In the genomic region with DNA sequence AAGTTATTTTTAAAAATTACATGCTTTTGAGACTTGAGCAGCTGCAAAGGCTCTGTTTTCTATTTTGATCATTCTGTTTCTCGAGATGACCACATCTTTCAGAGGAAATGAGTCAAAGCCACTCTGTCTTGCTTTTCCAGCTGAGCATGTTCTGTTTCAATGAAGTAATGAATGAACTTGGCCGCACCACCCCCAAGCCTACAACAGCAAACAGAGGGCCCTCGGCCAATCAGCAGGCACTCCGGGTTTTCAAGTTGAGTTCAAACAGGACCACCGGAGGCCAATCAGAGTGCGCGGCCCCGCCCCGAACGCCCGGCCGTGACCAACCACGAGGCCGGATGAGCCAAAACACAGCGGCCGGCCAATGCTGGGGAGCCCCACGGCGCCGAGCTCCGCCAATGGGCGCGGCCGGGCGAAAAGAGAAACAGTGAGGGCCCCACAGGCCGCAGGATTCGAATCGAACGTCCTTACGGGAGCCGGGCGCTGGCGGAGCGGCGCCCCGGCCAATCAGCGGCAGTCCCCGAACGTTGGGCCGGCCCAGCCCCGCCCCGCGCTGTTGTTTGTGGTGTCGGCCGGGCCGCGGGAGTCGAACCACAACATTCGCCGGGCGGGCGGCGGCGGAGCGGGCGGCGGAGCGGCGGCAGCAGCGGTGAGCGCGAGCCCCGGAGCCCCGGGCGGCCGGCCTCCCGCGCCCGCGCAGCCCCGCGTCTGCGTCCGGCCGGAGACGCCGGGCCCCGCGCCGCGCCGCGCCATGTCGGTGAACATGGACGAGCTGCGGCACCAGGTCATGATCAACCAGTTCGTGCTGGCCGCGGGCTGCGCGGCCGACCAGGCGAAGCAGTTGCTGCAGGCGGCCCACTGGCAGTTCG, we compare ENCODE assay signal across 8 cellular contexts. TPM values are rescaled to one million over a fixed set of nuclear protein-coding genes. Genes with fewer than 3 reads are reported as not detected.
DNase-seq lines count a peak whose midpoint lies in the region; ATAC-seq and TF ChIP-seq lines count a peak whose summit lies in the region.

A gene (plus strand): TSS at position 594 of the 869 bp plus-strand sequence. CDS start 158 bp downstream, at position 752.

- ATAC-seq in GM19043 (IDR thresholded peaks at IDR 0.05; ENCODE audit: low read depth, unreplicated experiment) = peak; percentile 68
- ATAC-seq in HG03378 (IDR thresholded peaks at IDR 0.05; ENCODE audit: unreplicated experiment) = peak; percentile 68

- DNase-seq in AG10803 (ENCODE audit: low read depth) = peak; percentile 100
- DNase-seq in NCI-H460 (ENCODE audit: extremely low read depth, low read depth) = peak; percentile 99
- DNase-seq in activated CD4-positive, CD25-positive, alpha-beta regulatory T cell treated with anti-CD3 and anti-CD28 coated beads, Interleukin-2, amount 50 U/mL, for 72 hours = peak; percentile 99
- peak; percentile 83 to 98 for DNase-seq in cerebellar nuclear complex (lab: John Stamatoyannopoulos, UW)
- DNase-seq in islet precursor cell = peak; percentile 100
- DNase-seq in stimulated activated CD4-positive, alpha-beta T cell treated with anti-CD3 and anti-CD28 coated beads, Interleukin-12 subunit alpha, Interleukin-12 subunit beta, amount 100 ng/mL, for 48 hours (ENCODE audit: low read depth in 2 of 3, low spot score in 1 of 3) = peak; percentile 96 to 99 (median 98)

- TF ChIP-seq CTCF in AG10803 (conservative IDR thresholded peaks at IDR 0.05; ENCODE audit: low read length) = no peak

- peak within 1 kb of the TSS; percentile 73 for H3K4me3 ChIP-seq in AG10803 (ENCODE audit: low read length)

RNA-seq across cellular contexts. Expression of the gene that starts here (rescaled TPM):
- 11.5 and 12.2 TPM in 2 replicates for total RNA-seq in NCI-H460 (2014; rRNA removed; shearing (Covaris generic))
- 1.0 and 6.0 TPM in 2 replicates for polyA plus RNA-seq in NCI-H460 (2014; cell fraction: nucleus; rRNA removed)

Comparison
In these comparisons a context has a peak if more than half of its experiments do, and no peak if none do; other contexts are left out.
1. Peak in every context shown above with its lines: DNase-seq, ATAC-seq and H3K4me3 ChIP-seq.